7 cellular contexts compared by ENCODE assay signal in the genomic region with DNA sequence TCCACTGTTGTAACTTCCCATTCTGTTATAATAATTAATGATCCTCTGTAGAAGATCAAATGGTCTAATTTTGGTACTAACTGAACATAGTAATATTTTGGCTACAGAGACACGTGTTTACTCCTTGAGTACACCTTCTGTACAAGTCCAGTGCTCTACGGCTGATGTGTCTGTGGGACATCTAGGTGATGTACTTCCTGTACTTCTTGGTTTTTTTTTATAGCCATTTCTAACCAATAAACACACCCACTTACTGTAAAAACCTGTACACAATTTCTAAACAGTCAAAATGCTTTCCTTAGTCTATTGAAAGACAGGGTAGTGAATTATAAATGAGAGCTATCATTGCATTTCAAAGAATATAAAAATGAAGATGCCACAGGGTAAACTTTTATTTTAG.
"Had no signal": no experiment of that assay in that cellular context is flagged by ENCODE, and none has a peak within 500 bp of the region (broad histone marks: within the 10 kb centered on the region; RNA-seq: fewer than 3 reads in every experiment).

No MANE protein-coding gene starts in this region.

- H3K27me3 Mint-ChIP-seq: IgD-negative memory B cell had no signal

- ATAC-seq: HepG2, K562 had no signal

- H3K4me3 ChIP-seq: K562 had no signal

- H3K4me1 Mint-ChIP-seq: IgD-negative memory B cell had no signal

- H3K4me3 Mint-ChIP-seq: IgD-negative memory B cell had no signal

- H3K36me3 Mint-ChIP-seq: IgD-negative memory B cell had no signal

- FAIRE-seq: HepG2, HTR-8/SVneo, K562 had no signal

- DNase-seq: IMR-90, KBM-7, KG1 had no signal
